In genomic region chr22:36860821-36861659, GRCh38 we compare ENCODE assay signal across 8 cellular contexts. TPM values are rescaled to one million over a fixed set of nuclear protein-coding genes. Genes with fewer than 3 reads are reported as not detected.
DNase-seq lines count a peak whose midpoint lies in the region; ATAC-seq lines count a peak whose summit lies in the region.

Gene NCF4 (plus strand): TSS chr22:36861006. CDS start chr22:36861172, 166 bp downstream.

- peaks cover 98% of the 10 kb centered on the region for H3K4me1 ChIP-seq in BLaER1

- H3K27ac ChIP-seq in BLaER1, result peak within 1 kb of the TSS; percentile 99

- H3K9me3 ChIP-seq in BLaER1, result no peaks in the 10 kb centered on the region

- no peaks in the 10 kb centered on the region for H3K27me3 ChIP-seq in BLaER1

- DNase-seq in GM19240 (ENCODE audit: insufficient read length, low spot score) (peak; percentile 87), left cardiac atrium (peak; percentile 62), NCI-H2029 treated with DMSO at 0.1 percent for 48 hours (lab: John Stamatoyannopoulos, UW) (no peak), HCEC 1CT (no peak)
- DNase-seq in activated CD4-positive, alpha-beta T cell treated with anti-CD3 and anti-CD28 coated beads for 48 hours, result peak; percentile 49
- DNase-seq in stimulated activated CD8-positive, alpha-beta memory T cell treated with anti-CD3 and anti-CD28 coated beads, Interleukin-4, amount 100 ng/mL, for 24 hours (ENCODE audit: low read depth), result peak; percentile 10

- intact Hi-C loops in left cardiac atrium (cut with DNase I), result no loop called here

- peaks cover 13% of the 10 kb centered on the region for H4K20me1 ChIP-seq in BLaER1

- peak within 1 kb of the TSS; percentile 94 for H3K9ac ChIP-seq in BLaER1

- ATAC-seq in HG03342 (IDR thresholded peaks at IDR 0.05; ENCODE audit: unreplicated experiment) (peak; percentile 70), left cardiac atrium (peak; percentile 45 to 65)

- H3K4me3 ChIP-seq in BLaER1, result peak within 1 kb of the TSS; percentile 67

- peak within 1 kb of the TSS; percentile 97 for H3K4me2 ChIP-seq in BLaER1

- peaks cover 9% of the 10 kb centered on the region for H3K36me3 ChIP-seq in BLaER1

RNA-seq across cellular contexts. Expression of gene NCF4, which starts in this region (rescaled TPM):
- total RNA-seq in left cardiac atrium, result 10 to 100 TPM; 10.9 to 16.6 TPM

Comparison
In these comparisons a context has a peak if more than half of its experiments do, and no peak if none do; other contexts are left out.
1. DNase-seq: peak in GM19240 (single experiment), activated CD4-positive, alpha-beta T cell treated with anti-CD3 and anti-CD28 coated beads for 48 hours (single experiment), left cardiac atrium (single experiment) and stimulated activated CD8-positive, alpha-beta memory T cell treated with anti-CD3 and anti-CD28 coated beads, Interleukin-4, amount 100 ng/mL, for 24 hours (single experiment); none in NCI-H2029 treated with DMSO at 0.1 percent for 48 hours (single experiment) and HCEC 1CT (single experiment).